13 cellular contexts compared by ENCODE assay signal in genomic region chr10:114537791-114538543, GRCh38.
DNase-seq lines count a peak whose midpoint lies in the region; ATAC-seq and TF ChIP-seq lines count a peak whose summit lies in the region.
"Had no signal": no experiment of that assay in that cellular context is flagged by ENCODE, and none has a peak within 500 bp of the region (broad histone marks: within the 10 kb centered on the region; RNA-seq: fewer than 3 reads in every experiment).

No MANE protein-coding gene starts in this region.

- intact Hi-C loops in heart right ventricle (cut with DNase I) (no loop called here), cardiac septum (cut with DNase I) (no loop called here), right cardiac atrium (cut with DNase I) (no loop called here), thyroid gland (cut with DNase I) (no loop called here)

- H3K36me3 ChIP-seq in heart right ventricle (peaks cover 0 to 71% (median 9%) of the 10 kb centered on the region in 9 donors), thyroid gland (no peaks in the 10 kb centered on the region), GM23248 (ENCODE audit: low read depth) (no peaks in the 10 kb centered on the region)
- H3K36me3 ChIP-seq: BE2C had no signal

- WGBS in heart right ventricle, 2 donors = 23 to 27% methylated on average over 5 of the region's 5 CpGs
- WGBS in right cardiac atrium = 24% methylated on average over 5 of the region's 5 CpGs
- 43 to 49% methylated on average over 4 to 5 of the region's 5 CpGs for WGBS in thyroid gland, 2 donors
- WGBS in GM23248 (ENCODE audit: low coverage in 1 of 2, low lambda C conversion rate in 2 of 2, missing lambda C conversion rate in 2 of 2), 2 experiments = 11 to 29% methylated on average over 5 of the region's 5 CpGs

- H3K36me3 Mint-ChIP-seq in T-helper 17 cell (ENCODE audit: low read depth) = no peaks in the 10 kb centered on the region

- H3K27me3 ChIP-seq in heart right ventricle (no peaks in the 10 kb centered on the region), right cardiac atrium (ENCODE audit: control insufficient read depth, insufficient read depth) (no peaks in the 10 kb centered on the region), thyroid gland (no peaks in the 10 kb centered on the region), GM23248 (replicated peaks; ENCODE audit: insufficient read depth) (peaks cover 6% of the 10 kb centered on the region)
- H3K27me3 ChIP-seq: BE2C, right lobe of liver had no signal

- no peak overlapping the region for H3K4me2 ChIP-seq in GM23248 (ENCODE audit: unreplicated experiment)

- TF ChIP-seq POLR2A in thyroid gland (IDR thresholded peaks at IDR 0.05) = no peak

- no peaks in the 10 kb centered on the region for H3K27me3 Mint-ChIP-seq in T-helper 17 cell

- ATAC-seq in heart right ventricle (no peak), T-helper 17 cell (no peak), right cardiac atrium (peak; percentile 4 to 15), GM21717 (IDR thresholded peaks at IDR 0.05; ENCODE audit: unreplicated experiment) (no peak)
- ATAC-seq: PC-3 had no signal

- H3F3A ChIP-seq in GM23248 (ENCODE audit: insufficient read depth) = 0 out of 2 replicates have a peak, but pooled peaks cover 3% of the 10 kb centered on the region

- peaks cover 16 to 64% (median 51%) of the 10 kb centered on the region in 9 donors for H3K4me1 ChIP-seq in heart right ventricle
- peaks cover 20% of the 10 kb centered on the region for H3K4me1 ChIP-seq in right cardiac atrium (ENCODE audit: control insufficient read depth, insufficient read depth, low read length)
- H3K4me1 ChIP-seq in thyroid gland = peaks cover 12 to 14% of the 10 kb centered on the region in 2 donors
- no peaks in the 10 kb centered on the region for H3K4me1 ChIP-seq in GM23248 (ENCODE audit: insufficient read depth)
- H3K4me1 ChIP-seq: BE2C, right lobe of liver had no signal

- TF ChIP-seq CTCF in heart right ventricle (IDR thresholded peaks at IDR 0.05) (no peak), thyroid gland (IDR thresholded peaks at IDR 0.05) (no peak)

- H3K9me3 ChIP-seq in heart right ventricle (no peaks in the 10 kb centered on the region), T-helper 17 cell (ENCODE audit: control insufficient read depth, low read length, poor library complexity, severe bottlenecking) (no peaks in the 10 kb centered on the region), right cardiac atrium (ENCODE audit: control insufficient read depth, low read length) (peaks cover 1% of the 10 kb centered on the region), thyroid gland (no peaks in the 10 kb centered on the region), GM23248 (ENCODE audit: low read depth) (no peaks in the 10 kb centered on the region)
- H3K9me3 ChIP-seq: BE2C, right lobe of liver had no signal

- H3K9ac ChIP-seq in GM23248 = no peak overlapping the region

- H3K27ac ChIP-seq in heart right ventricle (peak overlapping the region in 9 of 10 donors; percentile 12 to 84 (median 46)), right cardiac atrium (ENCODE audit: low read length) (peak overlapping the region; percentile 70), thyroid gland (peak overlapping the region; percentile 33 to 78 (median 63)), GM23248 (no peak overlapping the region)
- H3K27ac ChIP-seq: right lobe of liver had no signal

- H3K4me1 Mint-ChIP-seq in T-helper 17 cell = peaks cover 44% of the 10 kb centered on the region

- no peak overlapping the region for H3K4me3 ChIP-seq in heart right ventricle
- no peak overlapping the region for H3K4me3 ChIP-seq in right cardiac atrium (ENCODE audit: low read length)
- H3K4me3 ChIP-seq in thyroid gland (replicated peaks in 1 of 3) = no peak overlapping the region
- H3K4me3 ChIP-seq in GM23248 = no peak overlapping the region
- H3K4me3 ChIP-seq: right lobe of liver had no signal

- no peaks in the 10 kb centered on the region for H4K20me1 ChIP-seq in GM23248 (ENCODE audit: insufficient read depth)

- DNase-seq in heart right ventricle (no peak), cardiac septum (ENCODE audit: low spot score) (no peak), T-helper 17 cell (no peak), right cardiac atrium (no peak), thyroid gland (no peak), GM23248 (no peak), NCI-H1417 (lab: John Stamatoyannopoulos, UW) (no peak)
- DNase-seq: BE2C, PC-3, right lobe of liver, T1000 had no signal

- H2AFZ ChIP-seq in GM23248 = no peak overlapping the region

- H3K27ac Mint-ChIP-seq in T-helper 17 cell = peak overlapping the region; percentile 98
- H3K27ac Mint-ChIP-seq: dendritic cell treated with granulocyte-macrophage colony-stimulating factor and Interleukin-4, amounts not matched to agents 40 ng/mL and 50 ng/mL, for 4 days had no signal

- in situ Hi-C loops in GM23248 (cut with MboI) = no loop called here

- peak overlapping the region; percentile 84 for H3K4me3 Mint-ChIP-seq in T-helper 17 cell
- H3K4me3 Mint-ChIP-seq: dendritic cell treated with granulocyte-macrophage colony-stimulating factor and Interleukin-4, amounts not matched to agents 40 ng/mL and 50 ng/mL, for 4 days had no signal

- H3K9me2 ChIP-seq in GM23248 (ENCODE audit: insufficient read depth) = no peaks in the 10 kb centered on the region

- no peaks in the 10 kb centered on the region for H3K79me2 ChIP-seq in GM23248 (ENCODE audit: insufficient read depth)

Comparison
In these comparisons a context has a peak if more than half of its experiments do, and no peak if none do; other contexts are left out.
1. ATAC-seq: peak in right cardiac atrium (2 of 2); none in heart right ventricle (0 of 8), T-helper 17 cell (single experiment) and GM21717 (single experiment).